In genomic region chr14:51644215-51644969, GRCh38 we compare ENCODE assay signal across 22 cellular contexts. TPM values are rescaled to one million over a fixed set of nuclear protein-coding genes. Genes with fewer than 3 reads are reported as not detected.
DNase-seq lines count a peak whose midpoint lies in the region; ATAC-seq and TF ChIP-seq lines count a peak whose summit lies in the region.
"Had no signal": no experiment of that assay in that cellular context is flagged by ENCODE, and none has a peak within 500 bp of the region (broad histone marks: within the 10 kb centered on the region; RNA-seq: fewer than 3 reads in every experiment).

No MANE protein-coding gene starts in this region.

- POLR2A ChIA-PET in SK-N-SH (lab: Yijun Ruan, JAX), result no interaction called here

- H3K27ac Mint-ChIP-seq in glutamatergic neuron (ENCODE audit: unreplicated experiment) (no peak overlapping the region), CD14-positive monocyte (no peak overlapping the region)
- H3K27ac Mint-ChIP-seq: activated CD4-positive, alpha-beta T cell treated with anti-CD3 and anti-CD28 coated beads for 36 hours; activated naive CD8-positive, alpha-beta T cell treated with anti-CD3 and anti-CD28 coated beads, Interleukin-2, amount 50 U/mL, for 24 hours had no signal

- dilution Hi-C loops in mammary epithelial cell (cut with HindIII; ENCODE audit: low sequenced_read_pairs), result no loop called here

- TF ChIP-seq CTCF in mammary epithelial cell (conservative IDR thresholded peaks at IDR 0.05 in 1 of 2, IDR thresholded peaks at IDR 0.05 in 1 of 2; ENCODE audit: extremely low read depth in 1 of 2, insufficient read depth in 1 of 2, low read depth in 1 of 2, low read length in 2 of 2) (no peak), breast epithelium (IDR thresholded peaks at IDR 0.05) (no peak), SK-N-SH (IDR thresholded peaks at IDR 0.05) (no peak), glutamatergic neuron (IDR thresholded peaks at IDR 0.05; ENCODE audit: partially characterized antibody, unreplicated experiment) (no peak), CD14-positive monocyte (IDR thresholded peaks at IDR 0.05) (no peak)

- H3K4me2 ChIP-seq in mammary epithelial cell (ENCODE audit: insufficient read depth, low read depth, low read length) (no peak overlapping the region), SK-N-SH (no peak overlapping the region)

- H3K36me3 ChIP-seq in mammary epithelial cell (ENCODE audit: insufficient read depth, low read length), result peaks cover 2% of the 10 kb centered on the region
- no peaks in the 10 kb centered on the region for H3K36me3 ChIP-seq in breast epithelium
- H3K36me3 ChIP-seq in SK-N-SH (replicated peaks in 1 of 2; ENCODE audit: control insufficient read depth in 1 of 2, insufficient read depth in 2 of 2, low read length in 1 of 2), result peaks cover 2 to 31% of the 10 kb centered on the region in 2 experiments

- H3K79me2 ChIP-seq in mammary epithelial cell (ENCODE audit: insufficient read depth, low read length) (peaks cover 71% of the 10 kb centered on the region), SK-N-SH (ENCODE audit: insufficient read depth) (peaks cover 85% of the 10 kb centered on the region)

- H3K4me1 Mint-ChIP-seq in glutamatergic neuron (ENCODE audit: low read depth, unreplicated experiment), result peaks cover 7% of the 10 kb centered on the region
- no peaks in the 10 kb centered on the region for H3K4me1 Mint-ChIP-seq in CD14-positive monocyte
- H3K4me1 Mint-ChIP-seq: activated CD4-positive, alpha-beta T cell treated with anti-CD3 and anti-CD28 coated beads for 36 hours; activated naive CD8-positive, alpha-beta T cell treated with anti-CD3 and anti-CD28 coated beads, Interleukin-2, amount 50 U/mL, for 24 hours had no signal

- DNase-seq in mammary epithelial cell (peak; percentile 29), breast epithelium (ENCODE audit: low spot score in 2 of 2) (no peak), SK-N-SH (no peak), kidney glomerular epithelial cell (lab: John Stamatoyannopoulos, UW) (peak; percentile 33), glutamatergic neuron (no peak), DMS79 (lab: John Stamatoyannopoulos, UW) (no peak), CD14-positive monocyte (ENCODE audit: low spot score) (no peak)
- DNase-seq: activated CD4-positive, alpha-beta T cell treated with anti-CD3 and anti-CD28 coated beads for 36 hours; activated effector memory CD4-positive, alpha-beta T cell treated with anti-CD3 and anti-CD28 coated beads, Interleukin-2, amount 50 U/mL, for 16 hours; activated naive CD8-positive, alpha-beta T cell treated with anti-CD3 and anti-CD28 coated beads, Interleukin-2, amount 50 U/mL, for 24 hours; COR-L47; KG1; mucosa of descending colon; NCI-H2171; NCI-H526; sigmoid colon; stimulated activated CD8-positive, alpha-beta memory T cell treated with anti-CD3 and anti-CD28 coated beads, Interleukin-4, amount 100 ng/mL, for 48 hours; stomach; T-helper 2 cell had no signal

- H3K4me3 ChIP-seq in mammary epithelial cell (replicated peaks in 1 of 3; ENCODE audit: insufficient read depth in 1 of 3, low read depth in 2 of 3, low read length in 3 of 3), result no peak overlapping the region
- H3K4me3 ChIP-seq in breast epithelium, result no peak overlapping the region
- H3K4me3 ChIP-seq in SK-N-SH (ENCODE audit: low read depth in 2 of 2, low read length in 1 of 2), result no peak overlapping the region
- H3K4me3 ChIP-seq: mucosa of descending colon, sigmoid colon, stomach, tibial nerve had no signal

- H3K27me3 Mint-ChIP-seq in glutamatergic neuron (ENCODE audit: unreplicated experiment) (peaks cover 1% of the 10 kb centered on the region), CD14-positive monocyte (ENCODE audit: low read depth in 3 of 3) (peaks cover 0 to 3% (median 1%) of the 10 kb centered on the region in 3 donors)
- H3K27me3 Mint-ChIP-seq: activated CD4-positive, alpha-beta T cell treated with anti-CD3 and anti-CD28 coated beads for 36 hours; brain had no signal

- peaks cover 46% of the 10 kb centered on the region for H3F3A ChIP-seq in SK-N-SH (replicated peaks; ENCODE audit: insufficient read depth)

- H3K36me3 Mint-ChIP-seq in glutamatergic neuron (ENCODE audit: unreplicated experiment), result peaks cover 5% of the 10 kb centered on the region
- no peaks in the 10 kb centered on the region for H3K36me3 Mint-ChIP-seq in CD14-positive monocyte
- H3K36me3 Mint-ChIP-seq: brain had no signal

- TF ChIP-seq EP300 in SK-N-SH (IDR thresholded peaks at IDR 0.05; ENCODE audit: borderline replicate concordance in 1 of 2, low read depth in 1 of 2, low read length in 1 of 2), result no peak

- H3K9ac ChIP-seq in mammary epithelial cell (ENCODE audit: insufficient read depth, low read length) (no peak overlapping the region), SK-N-SH (no peak overlapping the region)

- CTCF ChIA-PET in mammary epithelial cell (lab: Charles Lee; ENCODE audit: low non-redundant PET) (no interaction called here), SK-N-SH (lab: Yijun Ruan, JAX) (interaction anchor here (1.1 kb wide), 1 partner anchor 132 kb away, joined by 3 read pairs; no protein-coding TSS in a partner anchor)

- H4K20me1 ChIP-seq in mammary epithelial cell (ENCODE audit: insufficient read depth, low read length), result no peaks in the 10 kb centered on the region
- no peaks in the 10 kb centered on the region for H4K20me1 ChIP-seq in SK-N-SH (ENCODE audit: insufficient read depth)

- H3K9me2 ChIP-seq in SK-N-SH, result no peaks in the 10 kb centered on the region

- H3K27ac ChIP-seq in mammary epithelial cell (ENCODE audit: insufficient read depth, low read depth, low read length) (no peak overlapping the region), breast epithelium (no peak overlapping the region), SK-N-SH (ENCODE audit: low read depth in 2 of 2, low read length in 1 of 2) (peak overlapping the region in 1 of 2 experiments; percentile 86; a peak in 2 of 4 replicates)
- H3K27ac ChIP-seq: sigmoid colon, stomach, tibial nerve had no signal

- in situ Hi-C loops in mammary epithelial cell (cut with MboI; ENCODE audit: low sequenced_read_pairs in 2 of 2), result no loop called here

- H3K4me3 Mint-ChIP-seq in glutamatergic neuron (ENCODE audit: unreplicated experiment), result no peak overlapping the region
- H3K4me3 Mint-ChIP-seq in CD14-positive monocyte, result no peak overlapping the region
- H3K4me3 Mint-ChIP-seq: activated CD4-positive, alpha-beta T cell treated with anti-CD3 and anti-CD28 coated beads for 36 hours; activated naive CD8-positive, alpha-beta T cell treated with anti-CD3 and anti-CD28 coated beads, Interleukin-2, amount 50 U/mL, for 24 hours had no signal

- H3K9me3 Mint-ChIP-seq in glutamatergic neuron (ENCODE audit: unreplicated experiment), result no peaks in the 10 kb centered on the region
- peaks cover 0 to 1% (median 0%) of the 10 kb centered on the region in 7 donors for H3K9me3 Mint-ChIP-seq in CD14-positive monocyte
- H3K9me3 Mint-ChIP-seq: activated naive CD8-positive, alpha-beta T cell treated with anti-CD3 and anti-CD28 coated beads, Interleukin-2, amount 50 U/mL, for 24 hours had no signal

- no peak for TF ChIP-seq RAD21 in SK-N-SH (IDR thresholded peaks at IDR 0.05; ENCODE audit: low read length)

- no peaks in the 10 kb centered on the region for H3K27me3 ChIP-seq in mammary epithelial cell (ENCODE audit: insufficient read depth, low read length)
- H3K27me3 ChIP-seq in breast epithelium, result no peaks in the 10 kb centered on the region
- H3K27me3 ChIP-seq in SK-N-SH (ENCODE audit: insufficient read depth), result no peaks in the 10 kb centered on the region
- H3K27me3 ChIP-seq: sigmoid colon, stomach, tibial nerve had no signal

- intact Hi-C loops in mammary epithelial cell (cut with micrococcal nuclease), result no loop called here
- intact Hi-C loops in breast epithelium (cut with DNase I; ENCODE audit: low total_unique reads), result no loop called here
- intact Hi-C loops in CD14-positive monocyte (cut with micrococcal nuclease), result no loop called here

- H3K4me1 ChIP-seq in mammary epithelial cell (ENCODE audit: insufficient read depth, low read length), result peaks cover 7% of the 10 kb centered on the region
- H3K4me1 ChIP-seq in breast epithelium, result peaks cover 0 to 1% of the 10 kb centered on the region in 2 donors
- peaks cover 10 to 14% of the 10 kb centered on the region in 2 experiments; a peak in 3 of 4 replicates for H3K4me1 ChIP-seq in SK-N-SH (ENCODE audit: control insufficient read depth in 1 of 2, insufficient read depth in 2 of 2, low read depth in 1 of 2, low read length in 1 of 2)

- H3K9me3 ChIP-seq in mammary epithelial cell (replicated peaks; ENCODE audit: insufficient read depth, low read length) (no peaks in the 10 kb centered on the region), breast epithelium (no peaks in the 10 kb centered on the region), SK-N-SH (no peaks in the 10 kb centered on the region)
- H3K9me3 ChIP-seq: mucosa of descending colon, sigmoid colon, stomach, tibial nerve had no signal

- no TSS peak for BruUV-seq in mammary epithelial cell (replicated peaks; lab: Mats Ljungman, UMichigan)

- no peak overlapping the region for H2AFZ ChIP-seq in mammary epithelial cell (ENCODE audit: low read depth, low read length)
- no peak overlapping the region for H2AFZ ChIP-seq in SK-N-SH (ENCODE audit: low read depth)

- no peak for TF ChIP-seq POLR2A in breast epithelium (IDR thresholded peaks at IDR 0.05)

- no peak for ATAC-seq in HG02763 (IDR thresholded peaks at IDR 0.05; ENCODE audit: unreplicated experiment)
- ATAC-seq: activated CD4-positive, alpha-beta T cell treated with anti-CD3 and anti-CD28 coated beads for 36 hours; activated naive CD8-positive, alpha-beta T cell treated with anti-CD3 and anti-CD28 coated beads, Interleukin-2, amount 50 U/mL, for 24 hours; mucosa of descending colon had no signal

- WGBS in mammary epithelial cell (ENCODE audit: low coverage, missing lambda C conversion rate), result 80% methylated on average over 5 of the region's 5 CpGs
- WGBS in SK-N-SH (ENCODE audit: low lambda C conversion rate), result 75% methylated on average over 5 of the region's 5 CpGs

TF ChIP-seq in SK-N-SH, 30 proteins besides CTCF, POLR2A, EP300 and RAD21 (continues in another document):
- peak; percentile 45 for TF ChIP-seq PBX3 (IDR thresholded peaks at IDR 0.05)

RNA-seq across cellular contexts. Expression of gene FRMD6, which starts 7.3 kb away (rescaled TPM):
- total RNA-seq in mammary epithelial cell (100 to 1,000 TPM; 191 to 302 TPM), breast epithelium (100 to 1,000 TPM in 1 of 3 donors, 10 to 100 TPM in 2; 14.6 to 111 (median 80.3) TPM), glutamatergic neuron (ENCODE audit: unreplicated experiment) (16.9 TPM)
- polyA plus RNA-seq in mammary epithelial cell (60.4 TPM), SK-N-SH (2012; rRNA removed) (147 and 169 TPM in 2 replicates), CD14-positive monocyte (under 1 TPM; 0.12 to 0.25 TPM)
- 101 TPM for polyA minus RNA-seq in mammary epithelial cell
- polyA plus RNA-seq in SK-N-SH (2012; cell fraction: cytosol; rRNA removed), result 125 and 136 TPM in 2 replicates
- polyA plus RNA-seq in SK-N-SH (2012; cell fraction: nucleus; rRNA removed), result 171 and 281 TPM in 2 replicates

Comparison
In these comparisons a context has a peak if more than half of its experiments do, and no peak if none do; other contexts are left out.
1. DNase-seq: peak in mammary epithelial cell (single experiment) and kidney glomerular epithelial cell (single experiment); none in breast epithelium (0 of 2), SK-N-SH (single experiment), glutamatergic neuron (single experiment), DMS79 (single experiment) and CD14-positive monocyte (single experiment).